In genomic region chr15:74626752-74627692, GRCh38 we compare ENCODE assay signal across 1 cellular context.
A peak's percentile ranks its signal among the peaks of the same experiment; 100 is the strongest.
TF ChIP-seq lines count a peak whose summit lies in the region.

No MANE protein-coding gene starts in this region.

TF ChIP-seq in GM12878, 131 proteins besides CTCF, POLR2A, EP300 and RAD21 (continued from another document):
- TF ChIP-seq, protein P1, sequence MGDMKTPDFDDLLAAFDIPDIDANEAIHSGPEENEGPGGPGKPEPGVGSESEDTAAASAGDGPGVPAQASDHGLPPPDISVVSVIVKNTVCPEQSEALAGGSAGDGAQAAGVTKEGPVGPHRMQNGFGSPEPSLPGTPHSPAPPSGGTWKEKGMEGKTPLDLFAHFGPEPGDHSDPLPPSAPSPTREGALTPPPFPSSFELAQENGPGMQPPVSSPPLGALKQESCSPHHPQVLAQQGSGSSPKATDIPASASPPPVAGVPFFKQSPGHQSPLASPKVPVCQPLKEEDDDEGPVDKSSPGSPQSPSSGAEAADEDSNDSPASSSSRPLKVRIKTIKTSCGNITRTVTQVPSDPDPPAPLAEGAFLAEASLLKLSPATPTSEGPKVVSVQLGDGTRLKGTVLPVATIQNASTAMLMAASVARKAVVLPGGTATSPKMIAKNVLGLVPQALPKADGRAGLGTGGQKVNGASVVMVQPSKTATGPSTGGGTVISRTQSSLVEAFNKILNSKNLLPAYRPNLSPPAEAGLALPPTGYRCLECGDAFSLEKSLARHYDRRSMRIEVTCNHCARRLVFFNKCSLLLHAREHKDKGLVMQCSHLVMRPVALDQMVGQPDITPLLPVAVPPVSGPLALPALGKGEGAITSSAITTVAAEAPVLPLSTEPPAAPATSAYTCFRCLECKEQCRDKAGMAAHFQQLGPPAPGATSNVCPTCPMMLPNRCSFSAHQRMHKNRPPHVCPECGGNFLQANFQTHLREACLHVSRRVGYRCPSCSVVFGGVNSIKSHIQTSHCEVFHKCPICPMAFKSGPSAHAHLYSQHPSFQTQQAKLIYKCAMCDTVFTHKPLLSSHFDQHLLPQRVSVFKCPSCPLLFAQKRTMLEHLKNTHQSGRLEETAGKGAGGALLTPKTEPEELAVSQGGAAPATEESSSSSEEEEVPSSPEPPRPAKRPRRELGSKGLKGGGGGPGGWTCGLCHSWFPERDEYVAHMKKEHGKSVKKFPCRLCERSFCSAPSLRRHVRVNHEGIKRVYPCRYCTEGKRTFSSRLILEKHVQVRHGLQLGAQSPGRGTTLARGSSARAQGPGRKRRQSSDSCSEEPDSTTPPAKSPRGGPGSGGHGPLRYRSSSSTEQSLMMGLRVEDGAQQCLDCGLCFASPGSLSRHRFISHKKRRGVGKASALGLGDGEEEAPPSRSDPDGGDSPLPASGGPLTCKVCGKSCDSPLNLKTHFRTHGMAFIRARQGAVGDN (IDR thresholded peaks at IDR 0.05) = peak; percentile 73
- TF ChIP-seq HDAC2 (IDR thresholded peaks at IDR 0.05) = no peak
- no peak for TF ChIP-seq NR2C1 (IDR thresholded peaks at IDR 0.05)
- no peak for TF ChIP-seq ASH2L (IDR thresholded peaks at IDR 0.05; ENCODE audit: borderline replicate concordance, low read depth)
- peak; percentile 26; the same call in 1 of the 2 replicates for TF ChIP-seq SPI1 (IDR thresholded peaks at IDR 0.05; ENCODE audit: borderline replicate concordance, insufficient read depth, low read depth, low read length)
